22 cellular contexts compared by ENCODE assay signal in the genomic region with DNA sequence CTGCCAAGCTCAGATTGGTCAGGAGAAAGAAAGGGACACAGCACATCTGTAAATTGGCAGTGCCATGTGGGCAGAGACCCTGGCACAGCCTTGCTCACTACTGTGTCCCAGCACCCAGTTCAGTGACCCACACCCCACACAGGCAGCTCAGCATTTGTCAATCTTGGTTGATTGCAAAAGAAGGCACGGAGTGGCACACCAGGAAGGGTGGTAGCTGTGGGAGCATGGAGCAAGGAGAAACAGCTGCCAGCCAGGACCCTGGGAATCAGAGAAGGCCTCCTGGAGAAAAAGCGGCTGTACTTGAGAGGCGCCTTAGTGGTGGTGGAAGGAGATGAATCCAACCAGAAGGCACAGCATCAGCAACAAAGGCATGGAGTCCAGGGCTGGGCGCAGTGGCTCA. TPM values are rescaled to one million over a fixed set of nuclear protein-coding genes. Genes with fewer than 3 reads are reported as not detected.
DNase-seq lines count a peak whose midpoint lies in the region; ATAC-seq, FAIRE-seq and TF ChIP-seq lines count a peak whose summit lies in the region.
"Had no signal": no experiment of that assay in that cellular context is flagged by ENCODE, and none has a peak within 500 bp of the region (broad histone marks: within the 10 kb centered on the region; RNA-seq: fewer than 3 reads in every experiment).

No MANE protein-coding gene starts in this region.

- H4K20me1 ChIP-seq in HepG2 (ENCODE audit: insufficient read depth, low read length): no peaks in the 10 kb centered on the region

- H3K4ac ChIP-seq in trophoblast cell (ENCODE audit: low read depth, low read length): no peak overlapping the region

- POLR2A ChIA-PET in HepG2 (lab: Yijun Ruan, JAX) (no interaction called here), WTC11 (lab: Charles Lee) (no interaction called here)

- 100% methylated on average over 4 of the region's 4 CpGs for WGBS in HepG2 (ENCODE audit: low lambda C conversion rate)
- 79% methylated on average over 4 of the region's 4 CpGs for WGBS in right lobe of liver (ENCODE audit: insufficient coverage, low coverage, low lambda C conversion rate, missing lambda C conversion rate)
- no CpG with 5 or more reads among the region's 4 CpGs for WGBS in trophoblast cell (ENCODE audit: extremely low coverage, insufficient coverage, insufficient read length)

- H3K27me3 ChIP-seq in HepG2 (ENCODE audit: control insufficient read depth in 1 of 2, insufficient read depth in 2 of 2, low read length in 2 of 2) (no peaks in the 10 kb centered on the region), right lobe of liver (no peaks in the 10 kb centered on the region), trophoblast cell (ENCODE audit: insufficient read depth, low read length) (no peaks in the 10 kb centered on the region)
- H3K27me3 ChIP-seq: BLaER1 treated with 17β-estradiol and CSF1 and Interleukin-3, amounts not matched to agents 10 nM and 100 nM had no signal

- TF ChIP-seq EP300 in HepG2 (IDR thresholded peaks at IDR 0.05; ENCODE audit: low read depth in 2 of 2, low read length in 2 of 2) (no peak), HepG2 (CRISPR knock-in tag; IDR thresholded peaks at IDR 0.05; ENCODE audit: borderline replicate concordance) (no peak)

- ATAC-seq in HepG2 (no peak), right lobe of liver (no peak), WTC11 (no peak), GM21528 (IDR thresholded peaks at IDR 0.05; ENCODE audit: low FRiP score, unreplicated experiment) (no peak)
- ATAC-seq: A549; CD8-positive, alpha-beta T cell had no signal

- intact Hi-C loops in HepG2 (cut with micrococcal nuclease; ENCODE audit: unreplicated experiment): no loop called here
- intact Hi-C loops in right lobe of liver (cut with DNase I): loop anchor here (10.0 kb wide), 1 partner anchor 49 kb away; no protein-coding TSS in a partner anchor

- no peak overlapping the region for H3K14ac ChIP-seq in trophoblast cell (ENCODE audit: low read length)

- peaks cover 5% of the 10 kb centered on the region; the same call in 1 of the 2 replicates for H3K4me1 Mint-ChIP-seq in WTC11

- H3K27ac ChIP-seq in HepG2 (ENCODE audit: extremely low read length, insufficient read depth, low read length): no peak overlapping the region
- H3K27ac ChIP-seq in right lobe of liver: no peak overlapping the region
- H3K27ac ChIP-seq in trophoblast cell (ENCODE audit: low read depth, low read length): no peak overlapping the region
- H3K27ac ChIP-seq: 22Rv1; A549; BLaER1 treated with 17β-estradiol and CSF1 and Interleukin-3, amounts not matched to agents 10 nM and 100 nM; C4-2B had no signal

- H4K8ac ChIP-seq in trophoblast cell (ENCODE audit: low read depth, low read length): no peak overlapping the region

- H3K79me2 ChIP-seq in HepG2 (ENCODE audit: insufficient read depth, low read length) (no peaks in the 10 kb centered on the region), trophoblast cell (ENCODE audit: control insufficient read depth, insufficient read depth, low read length, poor library complexity) (peaks cover 4% of the 10 kb centered on the region)

- H3K4me3 Mint-ChIP-seq in WTC11: no peak overlapping the region
- H3K4me3 Mint-ChIP-seq: B cell; CD4-positive, alpha-beta T cell; CD8-positive, alpha-beta T cell had no signal

- H3K4me3 ChIP-seq in HepG2 (replicated peaks in 1 of 3; ENCODE audit: insufficient read depth in 1 of 3, low read depth in 2 of 3, low read length in 3 of 3): no peak overlapping the region
- no peak overlapping the region for H3K4me3 ChIP-seq in right lobe of liver
- H3K4me3 ChIP-seq in trophoblast cell (ENCODE audit: low read depth, low read length): peak overlapping the region; percentile 44
- H3K4me3 ChIP-seq: A549; BLaER1 treated with 17β-estradiol and CSF1 and Interleukin-3, amounts not matched to agents 10 nM and 100 nM had no signal

- DNase-seq in HepG2 (ENCODE audit: low spot score) (no peak), right lobe of liver (no peak), WTC11 (ENCODE audit: low spot score) (no peak), trophoblast cell (no peak), occipital lobe (lab: John Stamatoyannopoulos, UW) (no peak)
- DNase-seq: AML-193; Caco-2; Calu3; CD4-positive, alpha-beta T cell; CD8-positive, alpha-beta T cell; DMS79 treated with DMSO at 0.1 percent for 48 hours; GF-D8 had no signal

- H3K36me3 ChIP-seq in HepG2 (replicated peaks in 1 of 2; ENCODE audit: control insufficient read depth in 1 of 2, insufficient read depth in 2 of 2, low read length in 2 of 2) (peaks cover 19 to 41% of the 10 kb centered on the region in 2 experiments; a peak in 4 of 5 replicates), right lobe of liver (peaks cover 0 to 44% (median 9%) of the 10 kb centered on the region in 4 donors), trophoblast cell (ENCODE audit: control insufficient read depth in 1 of 2, insufficient read depth in 2 of 2, low read length in 2 of 2) (peaks cover 42 to 47% of the 10 kb centered on the region in 2 experiments)

- H2AK5ac ChIP-seq in trophoblast cell (ENCODE audit: low read length): no peak overlapping the region

- H3K23ac ChIP-seq in trophoblast cell (ENCODE audit: low read length): no peak overlapping the region

- no peak overlapping the region for H2AFZ ChIP-seq in HepG2 (ENCODE audit: low read length)
- no peak overlapping the region for H2AFZ ChIP-seq in trophoblast cell (ENCODE audit: insufficient read depth, low read length, poor library complexity)

- H3K9ac ChIP-seq in HepG2 (ENCODE audit: insufficient read depth, low read depth, low read length) (no peak overlapping the region), trophoblast cell (ENCODE audit: low read length) (no peak overlapping the region)

- no peaks in the 10 kb centered on the region for H3K9me3 Mint-ChIP-seq in WTC11
- H3K9me3 Mint-ChIP-seq: CD4-positive, alpha-beta T cell; CD8-positive, alpha-beta T cell had no signal

- H4K12ac ChIP-seq in trophoblast cell (ENCODE audit: low read depth, low read length): no peak overlapping the region

- H4K91ac ChIP-seq in trophoblast cell (ENCODE audit: low read depth, low read length): no peak overlapping the region

- no peaks in the 10 kb centered on the region for H3K27me3 Mint-ChIP-seq in WTC11 (ENCODE audit: low read depth)
- H3K27me3 Mint-ChIP-seq: B cell; CD4-positive, alpha-beta T cell had no signal

- H2BK120ac ChIP-seq in trophoblast cell (ENCODE audit: insufficient read depth, low read length, poor library complexity): no peak overlapping the region

- TF ChIP-seq RAD21 in HepG2 (CRISPR knock-in tag; IDR thresholded peaks at IDR 0.05): no peak

- H3K36me3 Mint-ChIP-seq in WTC11: peaks cover 10% of the 10 kb centered on the region; the same call in 1 of the 2 replicates

- no peak overlapping the region for H2BK12ac ChIP-seq in trophoblast cell (ENCODE audit: low read length)

- no peak for TF ChIP-seq POLR2A in HepG2 (IDR thresholded peaks at IDR 0.05; ENCODE audit: insufficient read depth in 1 of 2, low read depth in 2 of 2, low read length in 2 of 2)
- TF ChIP-seq POLR2A in right lobe of liver (IDR thresholded peaks at IDR 0.05): no peak

- H2BK5ac ChIP-seq in trophoblast cell (ENCODE audit: low read depth, low read length, poor library complexity): no peak overlapping the region

- H3K4me2 ChIP-seq in HepG2 (ENCODE audit: low read depth, low read length): no peak overlapping the region
- no peak overlapping the region for H3K4me2 ChIP-seq in trophoblast cell (ENCODE audit: low read length)
- H3K4me2 ChIP-seq: A549; BLaER1 treated with 17β-estradiol and CSF1 and Interleukin-3, amounts not matched to agents 10 nM and 100 nM had no signal

- no peak overlapping the region for H3K27ac Mint-ChIP-seq in WTC11
- H3K27ac Mint-ChIP-seq: B cell; CD4-positive, alpha-beta T cell; CD8-positive, alpha-beta T cell had no signal

- in situ Hi-C loops in HepG2 (cut with HindIII; ENCODE audit: extremely low pct_ligation_motif_present, low pct_unique_long_range_greater_than_20kb): loop anchor here (5.0 kb wide), 1 partner anchor 47 kb away; no protein-coding TSS in a partner anchor

- no TSS peak for BruUV-seq in HepG2 (replicated peaks; lab: Mats Ljungman, UMichigan)

- H3K9me3 ChIP-seq in HepG2 (ENCODE audit: low read length): no peaks in the 10 kb centered on the region
- no peaks in the 10 kb centered on the region for H3K9me3 ChIP-seq in right lobe of liver
- H3K9me3 ChIP-seq in trophoblast cell (ENCODE audit: insufficient read depth, low read depth, low read length): peaks cover 3% of the 10 kb centered on the region
- H3K9me3 ChIP-seq: A549; BLaER1 treated with 17β-estradiol and CSF1 and Interleukin-3, amounts not matched to agents 10 nM and 100 nM; Caco-2 had no signal

- TF ChIP-seq CTCF in HepG2 (CRISPR knock-in tag; IDR thresholded peaks at IDR 0.05) (no peak), right lobe of liver (IDR thresholded peaks at IDR 0.05) (no peak), WTC11 (IDR thresholded peaks at IDR 0.05) (no peak)

- CTCF ChIA-PET in HepG2 (lab: Yijun Ruan, JAX; ENCODE audit: low intra/inter-chr PET ratio, low total read pairs): no interaction called here
- CTCF ChIA-PET in WTC11 (lab: Charles Lee): interaction anchor here (1.1 to 2.2 kb wide), 4 partner anchors 19 to 95 kb away, joined by 3 to 6 read pairs (median 4); no protein-coding TSS in a partner anchor

- no peak for FAIRE-seq in HepG2 (lab: Jason Lieb, UNC)
- FAIRE-seq: A549, D721Med, G401.6, GM12891, GM19239 had no signal

- peaks cover 19% of the 10 kb centered on the region for H3K4me1 ChIP-seq in HepG2 (ENCODE audit: insufficient read depth, low read length)
- peaks cover 0 to 6% (median 0%) of the 10 kb centered on the region in 4 donors for H3K4me1 ChIP-seq in right lobe of liver
- H3K4me1 ChIP-seq in trophoblast cell (ENCODE audit: control insufficient read depth in 1 of 2, insufficient read depth in 2 of 2, low read length in 2 of 2): peaks cover 0 to 10% of the 10 kb centered on the region in 2 experiments
- H3K4me1 ChIP-seq: Caco-2 had no signal

- peaks cover 6% of the 10 kb centered on the region for H3K79me1 ChIP-seq in trophoblast cell (ENCODE audit: low read length)

- no peak overlapping the region for H3K18ac ChIP-seq in trophoblast cell (ENCODE audit: low read length)

RNA-seq across cellular contexts. Expression of a gene that starts 3.5 kb away (rescaled TPM):
- total RNA-seq in HepG2 (2016; rRNA removed; fragmentation: Illumina TruSeq; extraction: Trizol): 9.3 and 18.8 TPM in 2 replicates
- total RNA-seq in HepG2 (2016; cell fraction: cytosol; rRNA removed; fragmentation: Illumina TruSeq; extraction: Trizol; ENCODE audit: low read depth): 6.3 and 6.8 TPM in 2 replicates
- 8.9 and 19.1 TPM in 2 replicates for total RNA-seq in HepG2 (2016; cell fraction: insoluble cytoplasmic fraction; rRNA removed; fragmentation: Illumina TruSeq; extraction: Trizol)
- 17.4 and 19.4 TPM in 2 replicates for total RNA-seq in HepG2 (2016; cell fraction: membrane; rRNA removed; fragmentation: Illumina TruSeq; extraction: Trizol)
- total RNA-seq in HepG2 (2016; cell fraction: nucleus; rRNA removed; fragmentation: Illumina TruSeq; extraction: Trizol): 16.1 and 21.0 TPM in 2 replicates
- 10.6 and 16.9 TPM in 2 replicates for polyA plus RNA-seq in HepG2 (2011; rRNA removed)
- 12.5 and 14.4 TPM in 2 replicates for polyA plus RNA-seq in HepG2 (2011; cell fraction: cytosol; rRNA removed)
- polyA plus RNA-seq in HepG2 (2011; cell fraction: nucleus; rRNA removed): 30.1 and 31.3 TPM in 2 replicates
- polyA plus RNA-seq in HepG2 (2012): 11.0 and 16.6 TPM in 2 replicates
- 5.9 and 7.6 TPM in 2 replicates for polyA plus RNA-seq in HepG2 (2016; cell fraction: cytosol; fragmentation: Illumina TruSeq; extraction: Trizol; ENCODE audit: low read depth)
- polyA plus RNA-seq in HepG2 (2016; cell fraction: insoluble cytoplasmic fraction; fragmentation: Illumina TruSeq; extraction: Trizol; ENCODE audit: low read depth): 10.5 and 13.4 TPM in 2 replicates
- polyA plus RNA-seq in HepG2 (2016; cell fraction: membrane; fragmentation: Illumina TruSeq; extraction: Trizol; ENCODE audit: low read depth): 14.0 and 17.0 TPM in 2 replicates
- 30.8 and 31.8 TPM in 2 replicates for polyA plus RNA-seq in HepG2 (2016; cell fraction: nucleus; fragmentation: Illumina TruSeq; extraction: Trizol; ENCODE audit: insufficient read depth, low read depth)
- 44.7 and 85.4 TPM in 2 replicates for polyA minus RNA-seq in HepG2 (2011; rRNA and poly(A)+ RNA removed; ENCODE audit: low replicate concordance)
- 11.3 and 17.5 TPM in 2 replicates for polyA minus RNA-seq in HepG2 (2011; cell fraction: cytosol; rRNA and poly(A)+ RNA removed)
- 9.3 and 12.4 TPM in 2 replicates for polyA minus RNA-seq in HepG2 (2011; cell fraction: nucleus; rRNA and poly(A)+ RNA removed)
- 10 to 100 TPM; 15.8 to 97.3 (median 24.1) TPM for total RNA-seq in right lobe of liver
- total RNA-seq in WTC11 (2021): 20.8 to 23.8 TPM (median 21.2 TPM) in 3 replicates
- 15.7 and 17.3 TPM in 2 replicates for polyA plus RNA-seq in trophoblast cell (2013)
- 23.9 TPM for total RNA-seq in occipital lobe

RNA-seq across cellular contexts. Expression of a gene that starts 21.2 kb away (rescaled TPM):
- total RNA-seq in HepG2 (2016; rRNA removed; fragmentation: Illumina TruSeq; extraction: Trizol): 16.2 and 26.1 TPM in 2 replicates
- total RNA-seq in HepG2 (2016; cell fraction: cytosol; rRNA removed; fragmentation: Illumina TruSeq; extraction: Trizol; ENCODE audit: low read depth): 11.9 and 18.5 TPM in 2 replicates
- total RNA-seq in HepG2 (2016; cell fraction: insoluble cytoplasmic fraction; rRNA removed; fragmentation: Illumina TruSeq; extraction: Trizol): 14.1 and 27.2 TPM in 2 replicates
- total RNA-seq in HepG2 (2016; cell fraction: membrane; rRNA removed; fragmentation: Illumina TruSeq; extraction: Trizol): 20.4 and 27.0 TPM in 2 replicates
- 19.9 and 21.8 TPM in 2 replicates for total RNA-seq in HepG2 (2016; cell fraction: nucleus; rRNA removed; fragmentation: Illumina TruSeq; extraction: Trizol)
- polyA plus RNA-seq in HepG2 (2011; rRNA removed): 36.0 and 37.5 TPM in 2 replicates
- 22.7 and 32.6 TPM in 2 replicates for polyA plus RNA-seq in HepG2 (2011; cell fraction: cytosol; rRNA removed)
- 80.9 and 82.1 TPM in 2 replicates for polyA plus RNA-seq in HepG2 (2011; cell fraction: nucleus; rRNA removed)
- 17.6 and 19.0 TPM in 2 replicates for polyA plus RNA-seq in HepG2 (2012)
- 18.0 and 23.7 TPM in 2 replicates for polyA plus RNA-seq in HepG2 (2016; cell fraction: cytosol; fragmentation: Illumina TruSeq; extraction: Trizol; ENCODE audit: low read depth)
- polyA plus RNA-seq in HepG2 (2016; cell fraction: insoluble cytoplasmic fraction; fragmentation: Illumina TruSeq; extraction: Trizol; ENCODE audit: low read depth): 17.7 and 21.6 TPM in 2 replicates
- 21.8 and 28.2 TPM in 2 replicates for polyA plus RNA-seq in HepG2 (2016; cell fraction: membrane; fragmentation: Illumina TruSeq; extraction: Trizol; ENCODE audit: low read depth)
- polyA plus RNA-seq in HepG2 (2016; cell fraction: nucleus; fragmentation: Illumina TruSeq; extraction: Trizol; ENCODE audit: insufficient read depth, low read depth): 60.0 and 62.1 TPM in 2 replicates
- polyA minus RNA-seq in HepG2 (2011; rRNA and poly(A)+ RNA removed; ENCODE audit: low replicate concordance): 45.1 and 143 TPM in 2 replicates
- polyA minus RNA-seq in HepG2 (2011; cell fraction: cytosol; rRNA and poly(A)+ RNA removed): 10.4 and 12.0 TPM in 2 replicates
- 38.2 and 49.6 TPM in 2 replicates for polyA minus RNA-seq in HepG2 (2011; cell fraction: nucleus; rRNA and poly(A)+ RNA removed)
- 10 to 100 TPM; 22.3 to 67.5 (median 30.3) TPM for total RNA-seq in right lobe of liver
- 31.3 to 45.3 TPM (median 33.6 TPM) in 3 replicates for total RNA-seq in WTC11 (2021)
- 24.9 and 26.1 TPM in 2 replicates for polyA plus RNA-seq in trophoblast cell (2013)
- total RNA-seq in occipital lobe: 19.5 TPM

RNA-seq across cellular contexts. Expression of a gene that starts 21.6 kb away (rescaled TPM):
- total RNA-seq in HepG2 (2016; rRNA removed; fragmentation: Illumina TruSeq; extraction: Trizol) (41.2 and 57.8 TPM in 2 replicates), right lobe of liver (10 to 100 TPM; 16.7 to 35.5 (median 24.5) TPM), WTC11 (2021) (33.1 to 35.0 TPM (median 33.2 TPM) in 3 replicates), occipital lobe (24.0 TPM)
- total RNA-seq in HepG2 (2016; cell fraction: cytosol; rRNA removed; fragmentation: Illumina TruSeq; extraction: Trizol; ENCODE audit: low read depth): 10.4 and 12.1 TPM in 2 replicates
- 45.4 and 61.4 TPM in 2 replicates for total RNA-seq in HepG2 (2016; cell fraction: insoluble cytoplasmic fraction; rRNA removed; fragmentation: Illumina TruSeq; extraction: Trizol)
- total RNA-seq in HepG2 (2016; cell fraction: membrane; rRNA removed; fragmentation: Illumina TruSeq; extraction: Trizol): 14.0 and 15.7 TPM in 2 replicates
- 16.3 and 19.3 TPM in 2 replicates for total RNA-seq in HepG2 (2016; cell fraction: nucleus; rRNA removed; fragmentation: Illumina TruSeq; extraction: Trizol)
- polyA plus RNA-seq in HepG2 (2011; rRNA removed): 22.3 and 26.5 TPM in 2 replicates
- 15.5 and 18.8 TPM in 2 replicates for polyA plus RNA-seq in HepG2 (2011; cell fraction: cytosol; rRNA removed)
- 10.4 and 11.9 TPM in 2 replicates for polyA plus RNA-seq in HepG2 (2011; cell fraction: nucleus; rRNA removed)
- polyA plus RNA-seq in HepG2 (2012): 17.0 and 18.3 TPM in 2 replicates
- 8.5 and 10.6 TPM in 2 replicates for polyA plus RNA-seq in HepG2 (2016; cell fraction: cytosol; fragmentation: Illumina TruSeq; extraction: Trizol; ENCODE audit: low read depth)
- polyA plus RNA-seq in HepG2 (2016; cell fraction: insoluble cytoplasmic fraction; fragmentation: Illumina TruSeq; extraction: Trizol; ENCODE audit: low read depth): 47.4 and 47.7 TPM in 2 replicates
- 9.1 and 10.5 TPM in 2 replicates for polyA plus RNA-seq in HepG2 (2016; cell fraction: membrane; fragmentation: Illumina TruSeq; extraction: Trizol; ENCODE audit: low read depth)
- polyA plus RNA-seq in HepG2 (2016; cell fraction: nucleus; fragmentation: Illumina TruSeq; extraction: Trizol; ENCODE audit: insufficient read depth, low read depth): 23.3 and 26.5 TPM in 2 replicates
- 28.6 and 113 TPM in 2 replicates for polyA minus RNA-seq in HepG2 (2011; rRNA and poly(A)+ RNA removed; ENCODE audit: low replicate concordance)
- polyA minus RNA-seq in HepG2 (2011; cell fraction: cytosol; rRNA and poly(A)+ RNA removed): 18.2 and 21.4 TPM in 2 replicates
- polyA minus RNA-seq in HepG2 (2011; cell fraction: nucleus; rRNA and poly(A)+ RNA removed): 12.0 and 13.4 TPM in 2 replicates
- 13.3 and 13.9 TPM in 2 replicates for polyA plus RNA-seq in trophoblast cell (2013)

RNA-seq across cellular contexts. Expression of a gene that starts 27.3 kb away (rescaled TPM):
- total RNA-seq in HepG2 (2016; rRNA removed; fragmentation: Illumina TruSeq; extraction: Trizol): 37.1 and 42.1 TPM in 2 replicates
- 7.2 and 8.5 TPM in 2 replicates for total RNA-seq in HepG2 (2016; cell fraction: cytosol; rRNA removed; fragmentation: Illumina TruSeq; extraction: Trizol; ENCODE audit: low read depth)
- 34.5 and 46.1 TPM in 2 replicates for total RNA-seq in HepG2 (2016; cell fraction: insoluble cytoplasmic fraction; rRNA removed; fragmentation: Illumina TruSeq; extraction: Trizol)
- 23.0 and 25.4 TPM in 2 replicates for total RNA-seq in HepG2 (2016; cell fraction: membrane; rRNA removed; fragmentation: Illumina TruSeq; extraction: Trizol)
- 19.0 and 24.0 TPM in 2 replicates for total RNA-seq in HepG2 (2016; cell fraction: nucleus; rRNA removed; fragmentation: Illumina TruSeq; extraction: Trizol)
- 41.3 and 51.5 TPM in 2 replicates for polyA plus RNA-seq in HepG2 (2011; rRNA removed)
- 28.0 and 37.2 TPM in 2 replicates for polyA plus RNA-seq in HepG2 (2011; cell fraction: cytosol; rRNA removed)
- 80.9 and 98.9 TPM in 2 replicates for polyA plus RNA-seq in HepG2 (2011; cell fraction: nucleus; rRNA removed)
- 44.2 and 48.1 TPM in 2 replicates for polyA plus RNA-seq in HepG2 (2012)
- 12.6 and 15.0 TPM in 2 replicates for polyA plus RNA-seq in HepG2 (2016; cell fraction: cytosol; fragmentation: Illumina TruSeq; extraction: Trizol; ENCODE audit: low read depth)
- 55.0 and 56.0 TPM in 2 replicates for polyA plus RNA-seq in HepG2 (2016; cell fraction: insoluble cytoplasmic fraction; fragmentation: Illumina TruSeq; extraction: Trizol; ENCODE audit: low read depth)
- 24.9 and 27.1 TPM in 2 replicates for polyA plus RNA-seq in HepG2 (2016; cell fraction: membrane; fragmentation: Illumina TruSeq; extraction: Trizol; ENCODE audit: low read depth)
- 49.6 and 53.8 TPM in 2 replicates for polyA plus RNA-seq in HepG2 (2016; cell fraction: nucleus; fragmentation: Illumina TruSeq; extraction: Trizol; ENCODE audit: insufficient read depth, low read depth)
- polyA minus RNA-seq in HepG2 (2011; rRNA and poly(A)+ RNA removed; ENCODE audit: low replicate concordance): 55.9 and 116 TPM in 2 replicates
- polyA minus RNA-seq in HepG2 (2011; cell fraction: cytosol; rRNA and poly(A)+ RNA removed): 13.8 and 16.4 TPM in 2 replicates
- 11.3 and 16.7 TPM in 2 replicates for polyA minus RNA-seq in HepG2 (2011; cell fraction: nucleus; rRNA and poly(A)+ RNA removed)
- total RNA-seq in right lobe of liver: 10 to 100 TPM; 16.6 to 25.9 (median 22.2) TPM
- 52.0 to 67.9 TPM (median 54.3 TPM) in 3 replicates for total RNA-seq in WTC11 (2021)
- polyA plus RNA-seq in trophoblast cell (2013): 35.0 and 35.4 TPM in 2 replicates
- 21.8 TPM for total RNA-seq in occipital lobe
